16 cellular contexts compared by ENCODE assay signal in the genomic region with DNA sequence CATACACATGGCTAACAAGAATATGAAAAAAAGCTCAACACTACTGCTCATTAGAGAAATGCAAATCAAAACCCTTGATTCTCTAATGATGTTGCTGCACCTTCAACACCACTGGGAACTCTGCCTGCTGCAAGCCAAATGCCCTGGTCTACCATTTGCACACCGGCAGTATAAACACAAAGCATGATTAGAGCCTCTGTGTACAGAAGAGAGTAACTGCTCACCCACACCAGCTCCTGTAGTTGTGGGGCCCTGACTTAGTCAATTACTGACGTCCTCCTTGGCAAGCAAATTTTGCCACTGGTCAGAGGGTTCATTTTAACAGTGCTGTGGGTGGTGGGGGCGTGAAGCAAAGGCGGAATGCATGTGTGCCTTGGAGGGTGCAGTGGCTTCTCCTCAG.
DNase-seq lines count a peak whose midpoint lies in the region; ATAC-seq, FAIRE-seq and TF ChIP-seq lines count a peak whose summit lies in the region.
"Had no signal": no experiment of that assay in that cellular context is flagged by ENCODE, and none has a peak within 500 bp of the region (broad histone marks: within the 10 kb centered on the region; RNA-seq: fewer than 3 reads in every experiment).

No MANE protein-coding gene starts in this region.

- H2BK12ac ChIP-seq in H1 (ENCODE audit: low read depth, low read length) = no peak overlapping the region

- H3K27ac Mint-ChIP-seq in CD4-positive, CD25-positive, alpha-beta regulatory T cell = peak overlapping the region in 2 of 3 donors; percentile 51 to 52
- H3K27ac Mint-ChIP-seq: CD8-positive, alpha-beta T cell had no signal

- H3K56ac ChIP-seq in H1 (replicated peaks; ENCODE audit: insufficient read length, low read depth, low read length) = no peak overlapping the region

- peaks cover 2% of the 10 kb centered on the region for H3K36me3 ChIP-seq in CD4-positive, CD25-positive, alpha-beta regulatory T cell (ENCODE audit: control insufficient read depth, insufficient read depth, low read length)
- no peaks in the 10 kb centered on the region for H3K36me3 ChIP-seq in HEK293 (ENCODE audit: control insufficient read depth in 2 of 2, insufficient read depth in 1 of 2, low read length in 2 of 2)
- H3K36me3 ChIP-seq in H1 (ENCODE audit: control insufficient read depth in 2 of 4, insufficient read depth in 4 of 4, low read length in 3 of 4) = no peaks in the 10 kb centered on the region

- H2BK15ac ChIP-seq in H1 (ENCODE audit: low read length) = no peak overlapping the region

- no peak overlapping the region for H4K91ac ChIP-seq in H1 (replicated peaks; ENCODE audit: insufficient read length, low read length)

- WGBS in H1 (ENCODE audit: extremely low coverage in 1 of 2, insufficient coverage in 1 of 2, insufficient read length in 1 of 2, insufficient replicate concordance in 2 of 2, low coverage in 1 of 2, low lambda C conversion rate in 2 of 2, missing lambda C conversion rate in 1 of 2), 2 experiments = 88% methylated on average over 4 of the region's 4 CpGs; no CpG with 5 or more reads in 1 of the 2 experiments

- no peak overlapping the region for H3K27ac ChIP-seq in CD4-positive, CD25-positive, alpha-beta regulatory T cell (ENCODE audit: insufficient read depth, low read length, poor library complexity, severe bottlenecking)
- H3K27ac ChIP-seq in HEK293 (ENCODE audit: extremely low read depth, low read depth, low read length) (no peak overlapping the region), H1 (ENCODE audit: low read depth, low read length) (no peak overlapping the region)

- no peaks in the 10 kb centered on the region for H3K4me1 ChIP-seq in CD4-positive, CD25-positive, alpha-beta regulatory T cell (ENCODE audit: control insufficient read depth, insufficient read depth, low read length, poor library complexity, severe bottlenecking)
- no peaks in the 10 kb centered on the region for H3K4me1 ChIP-seq in HEK293 (ENCODE audit: control insufficient read depth, insufficient read depth, low read length)
- no peaks in the 10 kb centered on the region for H3K4me1 ChIP-seq in H1 (replicated peaks in 1 of 4; ENCODE audit: control insufficient read depth in 3 of 4, insufficient read depth in 4 of 4, low read length in 3 of 4)
- H3K4me1 ChIP-seq: Caco-2 had no signal

- no peak overlapping the region for H3K14ac ChIP-seq in H1 (ENCODE audit: insufficient read length)

- FAIRE-seq in H1 (lab: Jason Lieb, UNC) = no peak
- FAIRE-seq: G401.6, GM12892 had no signal

- no peak for ATAC-seq in CD4-positive, CD25-positive, alpha-beta regulatory T cell (ENCODE audit: low read depth in 2 of 2)
- no peak for ATAC-seq in HG02981 (IDR thresholded peaks at IDR 0.05; ENCODE audit: unreplicated experiment)
- ATAC-seq: CD8-positive, alpha-beta T cell had no signal

- peaks cover 18% of the 10 kb centered on the region for H3K36me3 Mint-ChIP-seq in CD4-positive, CD25-positive, alpha-beta regulatory T cell

- no peak overlapping the region for H3K9ac ChIP-seq in H1 (replicated peaks in 1 of 4; ENCODE audit: extremely low read depth in 1 of 4, low read depth in 3 of 4, low read length in 3 of 4)

- no peak overlapping the region for H2AFZ ChIP-seq in H1 (ENCODE audit: low read length)

- H3K27me3 ChIP-seq in CD4-positive, CD25-positive, alpha-beta regulatory T cell (ENCODE audit: control insufficient read depth, insufficient read depth, low read length) = no peaks in the 10 kb centered on the region
- no peaks in the 10 kb centered on the region for H3K27me3 ChIP-seq in H1 (replicated peaks in 1 of 4; ENCODE audit: control insufficient read depth in 3 of 4, extremely low read depth in 1 of 4, insufficient read depth in 3 of 4, low read length in 3 of 4)

- peaks cover 0 to 15% (median 4%) of the 10 kb centered on the region in 4 donors for H3K4me1 Mint-ChIP-seq in CD4-positive, CD25-positive, alpha-beta regulatory T cell

- no peaks in the 10 kb centered on the region; a peak in 1 of 4 replicates for H3K79me2 ChIP-seq in H1 (ENCODE audit: control insufficient read depth in 1 of 2, insufficient read depth in 2 of 2, low read length in 2 of 2)

- H3K4me3 Mint-ChIP-seq in CD4-positive, CD25-positive, alpha-beta regulatory T cell = no peak overlapping the region
- H3K4me3 Mint-ChIP-seq: CD8-positive, alpha-beta T cell had no signal

- H2BK20ac ChIP-seq in H1 (ENCODE audit: low read length) = no peak overlapping the region

- TF ChIP-seq CTCF in HEK293 (tag by site-specific recombination; IDR thresholded peaks at IDR 0.05) (no peak), H1 (IDR thresholded peaks at IDR 0.05; ENCODE audit: control extremely low read depth in 1 of 3, insufficient read depth in 1 of 3, low read depth in 1 of 3, low read length in 3 of 3) (no peak)

- POLR2A ChIA-PET in HEK293 (lab: Yijun Ruan, JAX) (no interaction called here), H1 (lab: Charles Lee; ENCODE audit: partially characterized antibody) (no interaction called here)

- H3K4me2 ChIP-seq in H1 (ENCODE audit: insufficient read depth in 1 of 2, low read depth in 2 of 2, low read length in 2 of 2) = no peak overlapping the region

- no peak overlapping the region for H3K18ac ChIP-seq in H1 (ENCODE audit: extremely low read depth, low read length)

- H2BK120ac ChIP-seq in H1 (replicated peaks; ENCODE audit: low read depth, low read length) = no peak overlapping the region

- peaks cover 2% of the 10 kb centered on the region; the same call in 1 of the 2 replicates for H3K23me2 ChIP-seq in H1 (ENCODE audit: low read depth, low read length)

- H2BK5ac ChIP-seq in H1 (ENCODE audit: low read depth, low read length) = no peak overlapping the region

- no peaks in the 10 kb centered on the region for H3K9me3 ChIP-seq in CD4-positive, CD25-positive, alpha-beta regulatory T cell (ENCODE audit: control insufficient read depth in 2 of 2, low read length in 2 of 2)
- no peaks in the 10 kb centered on the region for H3K9me3 ChIP-seq in HEK293 (ENCODE audit: control insufficient read depth, insufficient read depth, low read depth, low read length)
- H3K9me3 ChIP-seq in H1 (ENCODE audit: insufficient read depth in 2 of 2, low read depth in 1 of 2, low read length in 1 of 2) = no peaks in the 10 kb centered on the region
- H3K9me3 ChIP-seq: Caco-2 had no signal

- 0 out of 2 replicates have a peak overlapping the region, but pooled peaks have one; percentile 39 for H2AK5ac ChIP-seq in H1 (ENCODE audit: low read depth, low read length)

- no peak overlapping the region for H3K4ac ChIP-seq in H1 (replicated peaks; ENCODE audit: insufficient read length, low read depth, low read length)

- no peak overlapping the region for H3K23ac ChIP-seq in H1 (ENCODE audit: insufficient read length)

- H3K4me3 ChIP-seq in CD4-positive, CD25-positive, alpha-beta regulatory T cell (ENCODE audit: low read depth, low read length) = no peak overlapping the region
- H3K4me3 ChIP-seq in HEK293 (ENCODE audit: low read depth, low read length) (no peak overlapping the region), H1 (ENCODE audit: extremely low read depth in 1 of 4, insufficient read depth in 2 of 4, low read depth in 3 of 4, low read length in 4 of 4) (no peak overlapping the region)

- DNase-seq in CD4-positive, CD25-positive, alpha-beta regulatory T cell = no peak
- DNase-seq in H1 (ENCODE audit: low read depth in 1 of 2, low spot score in 2 of 2) = no peak
- DNase-seq in activated naive CD4-positive, alpha-beta T cell treated with anti-CD3 and anti-CD28 coated beads, Interleukin-2, amount 50 U/mL, for 16 hours = no peak
- no peak for DNase-seq in anterior cingulate cortex (lab: John Stamatoyannopoulos, UW)
- DNase-seq: C1 segment of cervical spinal cord; Caco-2; CD8-positive, alpha-beta T cell; DMS153; DND-41; GOT3; H7; HCEC 1CT had no signal

- H3K27me3 Mint-ChIP-seq in CD4-positive, CD25-positive, alpha-beta regulatory T cell = no peaks in the 10 kb centered on the region

- no peak for TF ChIP-seq RAD21 in H1 (IDR thresholded peaks at IDR 0.05 in 1 of 2, conservative IDR thresholded peaks at IDR 0.05 in 1 of 2; ENCODE audit: low read depth in 2 of 2, low read length in 2 of 2)

- no peak overlapping the region for H4K5ac ChIP-seq in H1 (ENCODE audit: insufficient read length, low read depth, low read length)

- CTCF ChIA-PET in HEK293 (lab: Yijun Ruan, JAX) (interaction anchor here (0.5 to 0.8 kb wide), 2 partner anchors 19 to 20 kb away, joined by 3 to 4 read pairs; no protein-coding TSS in a partner anchor), H1 (lab: Charles Lee; ENCODE audit: partially characterized antibody) (interaction anchor here (0.6 to 2.4 kb wide), 5 partner anchors 24 to 167 kb away, joined by 3 to 10 read pairs (median 3); no protein-coding TSS in a partner anchor)

- H3K79me1 ChIP-seq in H1 (ENCODE audit: low read depth, low read length) = peaks cover 4% of the 10 kb centered on the region; the same call in 1 of the 2 replicates

- peak overlapping the region; percentile 41; the same call in 1 of the 2 replicates for H4K8ac ChIP-seq in H1 (ENCODE audit: extremely low read depth, insufficient read depth, low read length)

- no peak for TF ChIP-seq EP300 in H1 (IDR thresholded peaks at IDR 0.05; ENCODE audit: borderline replicate concordance in 1 of 2, low read depth in 2 of 2, low read length in 2 of 2)

- no peaks in the 10 kb centered on the region for H3K9me3 Mint-ChIP-seq in CD4-positive, CD25-positive, alpha-beta regulatory T cell
- H3K9me3 Mint-ChIP-seq: CD8-positive, alpha-beta T cell had no signal

- peaks cover 0 to 2% of the 10 kb centered on the region in 2 experiments for H4K20me1 ChIP-seq in H1 (replicated peaks in 1 of 2; ENCODE audit: control insufficient read depth in 1 of 2, insufficient read depth in 2 of 2, low read length in 2 of 2)

- no peak for TF ChIP-seq POLR2A in H1 (IDR thresholded peaks at IDR 0.05; ENCODE audit: control extremely low read depth in 1 of 2, low read depth in 2 of 2, low read length in 2 of 2)

TF ChIP-seq in HEK293, 187 proteins besides CTCF, POLR2A, EP300 and RAD21:
- TF ChIP-seq ZFHX2 (tag by site-specific recombination; conservative IDR thresholded peaks at IDR 0.05) = peak; percentile 23; the same call in 1 of the 2 replicates
- TF ChIP-seq EGR2 (tag by site-specific recombination; IDR thresholded peaks at IDR 0.05; ENCODE audit: low read depth) = peak; percentile 30; the same call in 1 of the 2 replicates
- no peak for TF ChIP-seq ZXDB (tag by site-specific recombination; IDR thresholded peaks at IDR 0.05)

TF ChIP-seq in H1, 55 proteins besides CTCF, POLR2A, EP300 and RAD21:
- TF ChIP-seq RBBP5 (IDR thresholded peaks at IDR 0.05; ENCODE audit: borderline replicate concordance, low read depth, low read length) (no peak), MAFK (IDR thresholded peaks at IDR 0.05; ENCODE audit: low read depth, low read length) (no peak), TAF1 (IDR thresholded peaks at IDR 0.05; ENCODE audit: low read depth, low read length) (no peak), SIX5 (IDR thresholded peaks at IDR 0.05; ENCODE audit: low read depth, low read length) (no peak), FOSL1 (IDR thresholded peaks at IDR 0.05; ENCODE audit: insufficient read depth, low read depth, low read length) (no peak), POLR2AphosphoS5 (IDR thresholded peaks at IDR 0.05; ENCODE audit: low read depth, low read length) (no peak)
